Comparison of ENCODE assay signal across 22 cellular contexts in genomic region chr5:143453722-143454121, GRCh38.
"Had no signal": no experiment of that assay in that cellular context is flagged by ENCODE, and none has a peak within 500 bp of the region (broad histone marks: within the 10 kb centered on the region; RNA-seq: fewer than 3 reads in every experiment).

No MANE protein-coding gene starts in this region.

- H3K4me1 Mint-ChIP-seq: activated CD8-positive, alpha-beta memory T cell treated with anti-CD3 and anti-CD28 coated beads, Interleukin-2, amount 10 ng/mL, durations not matched to agents 7 days and 5 days; activated naive CD4-positive, alpha-beta T cell treated with anti-CD3 and anti-CD28 coated beads, Interleukin-2, amount 50 U/mL, for 24 hours had no signal

- H3K27me3 Mint-ChIP-seq: activated CD4-positive, alpha-beta memory T cell treated with anti-CD3 and anti-CD28 coated beads for 36 hours; activated naive CD4-positive, alpha-beta T cell treated with anti-CD3 and anti-CD28 coated beads, Interleukin-2, amount 50 U/mL, for 24 hours; progenitor cell of endocrine pancreas had no signal

- H3K4me3 Mint-ChIP-seq: activated CD4-positive, alpha-beta memory T cell treated with anti-CD3 and anti-CD28 coated beads for 36 hours; activated CD8-positive, alpha-beta memory T cell treated with anti-CD3 and anti-CD28 coated beads, Interleukin-2, amount 10 ng/mL, durations not matched to agents 7 days and 5 days; activated naive CD4-positive, alpha-beta T cell treated with anti-CD3 and anti-CD28 coated beads, Interleukin-2, amount 50 U/mL, for 24 hours; nephron progenitor cell had no signal

- H3K9me3 ChIP-seq: adrenal gland, transverse colon had no signal

- H3K4me1 ChIP-seq: adrenal gland, transverse colon had no signal

- ATAC-seq: activated CD8-positive, alpha-beta memory T cell treated with anti-CD3 and anti-CD28 coated beads, Interleukin-2, amount 10 ng/mL, durations not matched to agents 7 days and 5 days; left ventricle myocardium superior; right cardiac atrium; stimulated activated naive CD8-positive, alpha-beta T cell treated with anti-CD3 and anti-CD28 coated beads, Interleukin-15, Interleukin-2, amounts not matched to agents 100 U/mL and 50 U/mL, for 24 hours had no signal

- H3K27me3 ChIP-seq: adrenal gland, transverse colon had no signal

- DNase-seq: activated CD4-positive, alpha-beta memory T cell treated with anti-CD3 and anti-CD28 coated beads for 36 hours; activated CD4-positive, alpha-beta T cell treated with anti-CD3 and anti-CD28 coated beads for 1 hour; activated CD8-positive, alpha-beta memory T cell treated with anti-CD3 and anti-CD28 coated beads, Interleukin-2, amount 10 ng/mL, durations not matched to agents 7 days and 5 days; activated T-cell treated with anti-CD3 and anti-CD28 coated beads, Interleukin-2, amount 50 U/mL, for 1 hour; adrenal gland; foreskin melanocyte; head of caudate nucleus; kidney glomerular epithelial cell; left ventricle myocardium superior; mesenchymal stem cell; nephron progenitor cell; occipital lobe; right cardiac atrium; stimulated activated CD4-positive, alpha-beta T cell treated with anti-CD3 and anti-CD28 coated beads, Interleukin-4, amount 100 ng/mL, for 4 hours; stimulated activated CD8-positive, alpha-beta memory T cell treated with anti-CD3 and anti-CD28 coated beads, Interleukin-4, amount 100 ng/mL, for 48 hours; stimulated activated naive CD8-positive, alpha-beta T cell treated with anti-CD3 and anti-CD28 coated beads, Interleukin-15, Interleukin-2, amounts not matched to agents 100 U/mL and 50 U/mL, for 24 hours; T-helper 9 cell; transverse colon had no signal

- H3K36me3 ChIP-seq: adrenal gland, transverse colon had no signal

- H3K36me3 Mint-ChIP-seq: activated CD4-positive, alpha-beta memory T cell treated with anti-CD3 and anti-CD28 coated beads for 36 hours; activated naive CD4-positive, alpha-beta T cell treated with anti-CD3 and anti-CD28 coated beads, Interleukin-2, amount 50 U/mL, for 24 hours had no signal

- H3K9me3 Mint-ChIP-seq: activated CD4-positive, alpha-beta memory T cell treated with anti-CD3 and anti-CD28 coated beads for 36 hours; activated naive CD4-positive, alpha-beta T cell treated with anti-CD3 and anti-CD28 coated beads, Interleukin-2, amount 50 U/mL, for 24 hours; nephron progenitor cell had no signal

- H3K27ac Mint-ChIP-seq: activated CD4-positive, alpha-beta memory T cell treated with anti-CD3 and anti-CD28 coated beads for 36 hours; activated CD8-positive, alpha-beta memory T cell treated with anti-CD3 and anti-CD28 coated beads, Interleukin-2, amount 10 ng/mL, durations not matched to agents 7 days and 5 days; activated naive CD4-positive, alpha-beta T cell treated with anti-CD3 and anti-CD28 coated beads, Interleukin-2, amount 50 U/mL, for 24 hours; nephron progenitor cell; progenitor cell of endocrine pancreas had no signal

- H3K4me3 ChIP-seq: adrenal gland, skin epidermis, transverse colon had no signal

- H3K27ac ChIP-seq: adrenal gland, epithelial cell of prostate, skin epidermis, transverse colon had no signal
